In genomic region chr2:97663962-97664635, GRCh38 we compare ENCODE assay signal across 1 cellular context.
A peak's percentile ranks its signal among the peaks of the same experiment; 100 is the strongest.
TF ChIP-seq lines count a peak whose summit lies in the region.

Gene ACTR1B, minus strand, starts transcription at chr2:97664044. Its CDS starts 154 bp downstream, at chr2:97663890.

TF ChIP-seq in A549, 52 proteins besides CTCF, POLR2A, EP300 and RAD21 (continued from another document):
- TF ChIP-seq BCL3 (IDR thresholded peaks at IDR 0.05): peak; percentile 55; the same call in 1 of the 3 replicates
TF ChIP-seq in A549: peak in this region for 12.
